In the genomic region with DNA sequence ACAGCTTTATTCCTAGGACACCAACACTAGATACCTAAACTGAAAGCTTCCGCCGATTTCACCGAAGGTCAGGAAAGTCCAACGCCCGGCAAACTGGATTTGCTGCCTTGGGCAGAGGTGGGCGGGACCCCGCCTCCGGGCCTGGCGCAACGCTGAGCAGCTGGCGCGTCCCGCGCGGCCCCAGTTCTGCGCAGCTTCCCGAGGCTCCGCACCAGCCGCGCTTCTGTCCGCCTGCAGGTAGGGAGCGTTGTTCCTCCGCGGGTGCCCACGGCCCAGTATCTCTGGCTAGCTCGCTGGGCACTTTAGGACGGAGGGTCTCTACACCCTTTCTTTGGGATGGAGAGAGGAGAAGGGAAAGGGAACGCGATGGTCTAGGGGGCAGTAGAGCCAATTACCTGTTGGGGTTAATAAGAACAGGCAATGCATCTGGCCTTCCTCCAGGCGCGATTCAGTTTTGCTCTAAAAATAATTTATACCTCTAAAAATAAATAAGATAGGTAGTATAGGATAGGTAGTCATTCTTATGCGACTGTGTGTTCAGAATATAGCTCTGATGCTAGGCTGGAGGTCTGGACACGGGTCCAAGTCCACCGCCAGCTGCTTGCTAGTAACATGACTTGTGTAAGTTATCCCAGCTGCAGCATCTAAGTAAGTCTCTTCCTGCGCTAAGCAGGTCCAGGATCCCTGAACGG, we compare ENCODE assay signal across 1 cellular context.
TF ChIP-seq lines count a peak whose summit lies in the region.

CD274 (plus strand) TSS at position 183 of the 692 bp plus-strand sequence. CDS start 5,572 bp downstream, outside the sequence.

TF ChIP-seq in HepG2, 621 proteins besides CTCF, POLR2A, EP300 and RAD21 (continued from another document and continues in another):
- TF ChIP-seq PRDM4 (CRISPR knock-in tag; IDR thresholded peaks at IDR 0.05; ENCODE audit: borderline replicate concordance) (no peak), HES4 (CRISPR knock-in tag; IDR thresholded peaks at IDR 0.05; ENCODE audit: borderline replicate concordance) (no peak), ZNF616 (CRISPR knock-in tag; IDR thresholded peaks at IDR 0.05; ENCODE audit: low read depth) (peak; percentile 58; the same call in 1 of the 2 replicates), ZNF790 (CRISPR knock-in tag; IDR thresholded peaks at IDR 0.05; ENCODE audit: borderline replicate concordance) (no peak), MED8 (CRISPR knock-in tag; IDR thresholded peaks at IDR 0.05; ENCODE audit: insufficient replicate concordance) (no peak), ZNF713 (CRISPR knock-in tag; IDR thresholded peaks at IDR 0.05) (no peak), ZNF34 (CRISPR knock-in tag; IDR thresholded peaks at IDR 0.05; ENCODE audit: borderline replicate concordance) (no peak), ZBTB38 (CRISPR knock-in tag; IDR thresholded peaks at IDR 0.05) (peak; percentile 42; the same call in 1 of the 2 replicates), ZNF317 (CRISPR knock-in tag; IDR thresholded peaks at IDR 0.05) (peak; percentile 53; the same call in 1 of the 2 replicates), ZNF382 (CRISPR knock-in tag; IDR thresholded peaks at IDR 0.05; ENCODE audit: borderline replicate concordance) (no peak), KMT2A (CRISPR knock-in tag; IDR thresholded peaks at IDR 0.05) (peak; percentile 61), FOXC1 (CRISPR knock-in tag; IDR thresholded peaks at IDR 0.05; ENCODE audit: borderline replicate concordance) (no peak; the same call in 1 of the 2 replicates), RFX1 (IDR thresholded peaks at IDR 0.05) (no peak), PAF1 (CRISPR knock-in tag; IDR thresholded peaks at IDR 0.05) (no peak), CBX5 (CRISPR knock-in tag; IDR thresholded peaks at IDR 0.05; ENCODE audit: borderline replicate concordance) (peak; percentile 86; the same call in 1 of the 2 replicates), MXI1 (IDR thresholded peaks at IDR 0.05; ENCODE audit: borderline replicate concordance, low read depth, low read length) (peak; percentile 52; the same call in 1 of the 3 replicates), CBFB (CRISPR knock-in tag; IDR thresholded peaks at IDR 0.05) (0 out of 2 replicates have a peak, but pooled peaks have one; percentile 32), SNRNP70 (IDR thresholded peaks at IDR 0.05; ENCODE audit: low read depth, low read length) (no peak), CHCHD3 (CRISPR knock-in tag; IDR thresholded peaks at IDR 0.05) (0 out of 2 replicates have a peak, but pooled peaks have one; percentile 49), STAG1 (CRISPR knock-in tag; IDR thresholded peaks at IDR 0.05) (peak; percentile 60), ZNF678 (CRISPR knock-in tag; IDR thresholded peaks at IDR 0.05) (no peak), ZNF792 (CRISPR knock-in tag; IDR thresholded peaks at IDR 0.05) (no peak), POGK (CRISPR knock-in tag; conservative IDR thresholded peaks at IDR 0.05) (peak; percentile 88; the same call in 1 of the 2 replicates), ZNF333 (CRISPR knock-in tag; IDR thresholded peaks at IDR 0.05; ENCODE audit: borderline replicate concordance) (no peak), ZBTB49 (CRISPR knock-in tag; IDR thresholded peaks at IDR 0.05; ENCODE audit: borderline replicate concordance) (no peak), NFKBIZ (CRISPR knock-in tag; IDR thresholded peaks at IDR 0.05) (no peak), AKAP8 (CRISPR knock-in tag; IDR thresholded peaks at IDR 0.05) (no peak), FOXP4 (CRISPR knock-in tag; IDR thresholded peaks at IDR 0.05) (peak; percentile 15; the same call in 1 of the 2 replicates), ZFP1 (CRISPR knock-in tag; IDR thresholded peaks at IDR 0.05) (no peak), RAD51 (IDR thresholded peaks at IDR 0.05; ENCODE audit: borderline replicate concordance) (no peak), RORA (CRISPR knock-in tag; IDR thresholded peaks at IDR 0.05) (no peak), PCBP2 (optimal IDR thresholded peaks at IDR 0.05; ENCODE audit: low read depth, low read length, poor library complexity, severe bottlenecking) (no peak), ZNF451 (CRISPR knock-in tag; IDR thresholded peaks at IDR 0.05) (no peak), ZNF354B (CRISPR knock-in tag; IDR thresholded peaks at IDR 0.05) (no peak), ZNF367 (CRISPR knock-in tag; IDR thresholded peaks at IDR 0.05; ENCODE audit: borderline replicate concordance) (no peak), ATAD3A (CRISPR knock-in tag; IDR thresholded peaks at IDR 0.05) (no peak), ZC3H4 (CRISPR knock-in tag; IDR thresholded peaks at IDR 0.05; ENCODE audit: borderline replicate concordance) (no peak), CREB1 (IDR thresholded peaks at IDR 0.05) (no peak), CREB1 (CRISPR knock-in tag; IDR thresholded peaks at IDR 0.05) (0 out of 2 replicates have a peak, but pooled peaks have one; percentile 30), CHD4 (IDR thresholded peaks at IDR 0.05; ENCODE audit: borderline replicate concordance, low read length) (no peak), SMC3 (IDR thresholded peaks at IDR 0.05; ENCODE audit: low read length) (no peak), TRIM24 (CRISPR knock-in tag; IDR thresholded peaks at IDR 0.05) (no peak), SP140L (CRISPR knock-in tag; IDR thresholded peaks at IDR 0.05; ENCODE audit: borderline replicate concordance) (no peak), ZNF569 (CRISPR knock-in tag; IDR thresholded peaks at IDR 0.05; ENCODE audit: borderline replicate concordance) (no peak), MED1 (CRISPR knock-in tag; IDR thresholded peaks at IDR 0.05) (peak; percentile 29; the same call in 1 of the 2 replicates), MEIS2 (CRISPR knock-in tag; IDR thresholded peaks at IDR 0.05) (no peak), KDM6A (CRISPR knock-in tag; IDR thresholded peaks at IDR 0.05; ENCODE audit: low read depth) (no peak), NKX3-1 (CRISPR knock-in tag; IDR thresholded peaks at IDR 0.05) (no peak), ARHGAP35 (CRISPR knock-in tag; IDR thresholded peaks at IDR 0.05; ENCODE audit: borderline replicate concordance) (no peak), ZBTB14 (CRISPR knock-in tag; IDR thresholded peaks at IDR 0.05) (no peak), KLF9 (CRISPR knock-in tag; IDR thresholded peaks at IDR 0.05; ENCODE audit: low read depth) (peak; percentile 81; the same call in 1 of the 2 replicates), SP4 (CRISPR knock-in tag; IDR thresholded peaks at IDR 0.05) (peak; percentile 40; the same call in 1 of the 2 replicates)
- TF ChIP-seq, protein P1, sequence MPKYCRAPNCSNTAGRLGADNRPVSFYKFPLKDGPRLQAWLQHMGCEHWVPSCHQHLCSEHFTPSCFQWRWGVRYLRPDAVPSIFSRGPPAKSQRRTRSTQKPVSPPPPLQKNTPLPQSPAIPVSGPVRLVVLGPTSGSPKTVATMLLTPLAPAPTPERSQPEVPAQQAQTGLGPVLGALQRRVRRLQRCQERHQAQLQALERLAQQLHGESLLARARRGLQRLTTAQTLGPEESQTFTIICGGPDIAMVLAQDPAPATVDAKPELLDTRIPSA (CRISPR knock-in tag; IDR thresholded peaks at IDR 0.05; ENCODE audit: borderline replicate concordance) = 0 out of 2 replicates have a peak, but pooled peaks have one; percentile 30
- TF ChIP-seq, protein P2, sequence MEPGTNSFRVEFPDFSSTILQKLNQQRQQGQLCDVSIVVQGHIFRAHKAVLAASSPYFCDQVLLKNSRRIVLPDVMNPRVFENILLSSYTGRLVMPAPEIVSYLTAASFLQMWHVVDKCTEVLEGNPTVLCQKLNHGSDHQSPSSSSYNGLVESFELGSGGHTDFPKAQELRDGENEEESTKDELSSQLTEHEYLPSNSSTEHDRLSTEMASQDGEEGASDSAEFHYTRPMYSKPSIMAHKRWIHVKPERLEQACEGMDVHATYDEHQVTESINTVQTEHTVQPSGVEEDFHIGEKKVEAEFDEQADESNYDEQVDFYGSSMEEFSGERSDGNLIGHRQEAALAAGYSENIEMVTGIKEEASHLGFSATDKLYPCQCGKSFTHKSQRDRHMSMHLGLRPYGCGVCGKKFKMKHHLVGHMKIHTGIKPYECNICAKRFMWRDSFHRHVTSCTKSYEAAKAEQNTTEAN (CRISPR knock-in tag; conservative IDR thresholded peaks at IDR 0.05) = no peak
- TF ChIP-seq, protein P3, sequence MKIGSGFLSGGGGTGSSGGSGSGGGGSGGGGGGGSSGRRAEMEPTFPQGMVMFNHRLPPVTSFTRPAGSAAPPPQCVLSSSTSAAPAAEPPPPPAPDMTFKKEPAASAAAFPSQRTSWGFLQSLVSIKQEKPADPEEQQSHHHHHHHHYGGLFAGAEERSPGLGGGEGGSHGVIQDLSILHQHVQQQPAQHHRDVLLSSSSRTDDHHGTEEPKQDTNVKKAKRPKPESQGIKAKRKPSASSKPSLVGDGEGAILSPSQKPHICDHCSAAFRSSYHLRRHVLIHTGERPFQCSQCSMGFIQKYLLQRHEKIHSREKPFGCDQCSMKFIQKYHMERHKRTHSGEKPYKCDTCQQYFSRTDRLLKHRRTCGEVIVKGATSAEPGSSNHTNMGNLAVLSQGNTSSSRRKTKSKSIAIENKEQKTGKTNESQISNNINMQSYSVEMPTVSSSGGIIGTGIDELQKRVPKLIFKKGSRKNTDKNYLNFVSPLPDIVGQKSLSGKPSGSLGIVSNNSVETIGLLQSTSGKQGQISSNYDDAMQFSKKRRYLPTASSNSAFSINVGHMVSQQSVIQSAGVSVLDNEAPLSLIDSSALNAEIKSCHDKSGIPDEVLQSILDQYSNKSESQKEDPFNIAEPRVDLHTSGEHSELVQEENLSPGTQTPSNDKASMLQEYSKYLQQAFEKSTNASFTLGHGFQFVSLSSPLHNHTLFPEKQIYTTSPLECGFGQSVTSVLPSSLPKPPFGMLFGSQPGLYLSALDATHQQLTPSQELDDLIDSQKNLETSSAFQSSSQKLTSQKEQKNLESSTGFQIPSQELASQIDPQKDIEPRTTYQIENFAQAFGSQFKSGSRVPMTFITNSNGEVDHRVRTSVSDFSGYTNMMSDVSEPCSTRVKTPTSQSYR (CRISPR knock-in tag; IDR thresholded peaks at IDR 0.05; ENCODE audit: borderline replicate concordance) = no peak
